9 cellular contexts compared by ENCODE assay signal in the genomic region with DNA sequence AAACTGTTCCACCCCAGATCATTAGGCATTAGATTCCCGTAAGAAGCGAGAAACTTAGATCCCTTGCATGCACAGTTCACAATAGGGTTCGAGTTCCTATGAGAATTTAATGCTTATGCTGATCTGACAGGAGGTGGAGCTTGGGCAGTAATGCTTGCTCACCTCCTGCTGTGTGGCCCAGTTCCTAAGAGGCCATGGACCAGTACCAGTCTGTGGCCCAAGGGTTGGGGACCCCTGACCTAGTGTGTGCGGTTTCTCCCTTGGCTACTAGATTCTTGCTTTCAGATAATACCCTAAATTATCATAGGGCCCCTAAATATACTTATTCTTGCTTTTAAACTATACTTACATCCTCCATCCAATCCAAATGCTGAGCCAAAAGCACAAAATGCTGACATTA. TPM values are rescaled to one million over a fixed set of nuclear protein-coding genes. Genes with fewer than 3 reads are reported as not detected.
DNase-seq lines count a peak whose midpoint lies in the region; ATAC-seq, FAIRE-seq and TF ChIP-seq lines count a peak whose summit lies in the region.
"Had no signal": no experiment of that assay in that cellular context is flagged by ENCODE, and none has a peak within 500 bp of the region (broad histone marks: within the 10 kb centered on the region; RNA-seq: fewer than 3 reads in every experiment).

No MANE protein-coding gene starts in this region.

- intact Hi-C loops in lower leg skin (cut with DNase I; ENCODE audit: low total_unique reads), result loop anchor here (10.0 kb wide), 1 partner anchor 70 kb away; the partner anchor contains the start of gene ATF6B

- no peaks in the 10 kb centered on the region for H3K27me3 ChIP-seq in neural cell (ENCODE audit: insufficient read depth, low read depth, low read length)

- ATAC-seq in A549 (no peak), GM21717 (IDR thresholded peaks at IDR 0.05; ENCODE audit: unreplicated experiment) (no peak)
- ATAC-seq in central memory CD8-positive, alpha-beta T cell (replicated peaks; ENCODE audit: extremely low read depth, poor library complexity, severe bottlenecking), result no peak

- H3K4me2 ChIP-seq in A549 (peak overlapping the region; percentile 91; the same call in 2 of the 3 replicates), neural cell (ENCODE audit: low read length) (peak overlapping the region; percentile 96)

- H3K9me3 ChIP-seq in A549, result no peaks in the 10 kb centered on the region
- H3K9me3 ChIP-seq in neural cell (ENCODE audit: low read length), result no peaks in the 10 kb centered on the region

- WGBS in A549 (ENCODE audit: missing lambda C conversion rate), result 85% methylated on average over 4 of the region's 4 CpGs
- WGBS in lower leg skin, 2 donors, result 96 to 98% methylated on average over 4 of the region's 4 CpGs

- H3K27ac ChIP-seq in A549 (peak overlapping the region in 1 of 2 experiments; percentile 92; a peak in 3 of 6 replicates), neural cell (ENCODE audit: low read length) (peak overlapping the region; percentile 100)

- no peaks in the 10 kb centered on the region for H3K36me3 ChIP-seq in neural cell (ENCODE audit: insufficient read depth, low read length)

- CTCF ChIA-PET in A549 (lab: Yijun Ruan, JAX), result interaction anchor here (0.7 to 2.2 kb wide), 3 partner anchors 12 to 76 kb away, joined by 6 to 17 read pairs (median 8); no protein-coding TSS in a partner anchor

- H2AFZ ChIP-seq in neural cell (ENCODE audit: low read depth, low read length), result no peak overlapping the region

- H3K79me2 ChIP-seq in neural cell (replicated peaks; ENCODE audit: insufficient read depth, low read length), result peaks cover 11% of the 10 kb centered on the region

- no peaks in the 10 kb centered on the region for H3K9me3 Mint-ChIP-seq in central memory CD8-positive, alpha-beta T cell

- peaks cover 5% of the 10 kb centered on the region for H3F3A ChIP-seq in neural cell (ENCODE audit: insufficient read depth, low read length, poor library complexity, severe bottlenecking)

- no peaks in the 10 kb centered on the region for H3K9me2 ChIP-seq in neural cell (ENCODE audit: insufficient read depth, low read length)

- no peak overlapping the region for H3K27ac Mint-ChIP-seq in central memory CD8-positive, alpha-beta T cell (ENCODE audit: low read depth)

- no peaks in the 10 kb centered on the region for H3K27me3 Mint-ChIP-seq in central memory CD8-positive, alpha-beta T cell

- no peak for FAIRE-seq in A549 (lab: Jason Lieb, UNC)

- peaks cover 62% of the 10 kb centered on the region for H3K4me1 Mint-ChIP-seq in central memory CD8-positive, alpha-beta T cell

- peaks cover 29% of the 10 kb centered on the region for H3K4me1 ChIP-seq in A549

- TF ChIP-seq CTCF in A549 (IDR thresholded peaks at IDR 0.05) (no peak), neural cell (IDR thresholded peaks at IDR 0.05; ENCODE audit: poor library complexity, severe bottlenecking) (no peak), lower leg skin (IDR thresholded peaks at IDR 0.05) (no peak)

- H3K4me3 ChIP-seq in A549 (no peak overlapping the region), neural cell (ENCODE audit: low read length) (peak overlapping the region; percentile 82), lower leg skin (ENCODE audit: low read depth, poor library complexity, severe bottlenecking) (no peak overlapping the region)
- peak overlapping the region; percentile 98; the same call in 1 of the 2 replicates for H3K4me3 ChIP-seq in Jurkat, Clone E6-1 (ENCODE audit: low read length)

- no peaks in the 10 kb centered on the region for H4K20me1 ChIP-seq in neural cell (ENCODE audit: insufficient read depth)

- no peak for TF ChIP-seq RAD21 in A549 (conservative IDR thresholded peaks at IDR 0.05 in 1 of 2, IDR thresholded peaks at IDR 0.05 in 1 of 2)
- no peak for TF ChIP-seq RAD21 in neural cell (conservative IDR thresholded peaks at IDR 0.05)

- peaks cover 26% of the 10 kb centered on the region for H3K36me3 Mint-ChIP-seq in central memory CD8-positive, alpha-beta T cell (ENCODE audit: insufficient read depth)

- peak overlapping the region; percentile 98 for H3K4me3 Mint-ChIP-seq in central memory CD8-positive, alpha-beta T cell

- no peak for DNase-seq in A549 (ENCODE audit: low read depth in 1 of 2, low spot score in 1 of 2)
- DNase-seq in Jurkat, Clone E6-1 (ENCODE audit: low read depth, low spot score), result no peak
- DNase-seq in central memory CD8-positive, alpha-beta T cell (ENCODE audit: low spot score in 2 of 2), result no peak
- DNase-seq in medulla oblongata (ENCODE audit: extremely low spot score), result no peak
- DNase-seq in lower leg skin (ENCODE audit: low spot score in 2 of 2), result no peak
- no peak for DNase-seq in GF-D8 (lab: John Stamatoyannopoulos, UW)
- DNase-seq: NCI-H2171 had no signal

- peak overlapping the region; percentile 100 for H3K9ac ChIP-seq in neural cell (ENCODE audit: low read length)

- TF ChIP-seq POLR2A in A549 (IDR thresholded peaks at IDR 0.05; ENCODE audit: low read length) (no peak), lower leg skin (IDR thresholded peaks at IDR 0.05) (no peak)

- TF ChIP-seq EP300 in A549 (IDR thresholded peaks at IDR 0.05), result no peak
- TF ChIP-seq EP300 in neural cell (conservative IDR thresholded peaks at IDR 0.05; ENCODE audit: poor library complexity, severe bottlenecking), result no peak

- POLR2A ChIA-PET in A549 (lab: Yijun Ruan, JAX), result interaction anchor here (0.5 kb wide), 1 partner anchor 600 kb away, joined by 3 read pairs; no protein-coding TSS in a partner anchor

TF ChIP-seq in A549, 52 proteins besides CTCF, POLR2A, EP300 and RAD21 (continues in another document):
- TF ChIP-seq CBX8 (IDR thresholded peaks at IDR 0.05) (no peak), TFCP2L1 (CRISPR knock-in tag; IDR thresholded peaks at IDR 0.05) (no peak)

TF ChIP-seq in neural cell, 6 proteins besides CTCF, POLR2A, EP300 and RAD21 (continues in another document):
- TF ChIP-seq MXI1 (conservative IDR thresholded peaks at IDR 0.05; ENCODE audit: poor library complexity, severe bottlenecking) (no peak), POLR2AphosphoS5 (IDR thresholded peaks at IDR 0.05) (no peak), TAF1 (IDR thresholded peaks at IDR 0.05; ENCODE audit: low read depth) (no peak)

RNA-seq across cellular contexts. Expression of gene GPSM3, which starts 1.9 kb away (rescaled TPM):
- polyA plus RNA-seq in A549 (2011; rRNA removed) (0.15 and 0.36 TPM in 2 replicates), A549 (2017; fragmentation: RNase III; extraction: RNeasy Plus Mini Kit Qiagen cat#74134 plus additional on column Dnase treatment) (0.19 to 0.30 TPM (median 0.22 TPM) in 3 replicates), neural cell (0.88 and 1.2 TPM in 2 replicates)
- 0.34 and 0.66 TPM in 2 replicates for polyA plus RNA-seq in A549 (2012; cell fraction: cytosol; rRNA removed)
- polyA plus RNA-seq in A549 (2012; cell fraction: nucleus; rRNA removed), result 0.74 and 0.87 TPM in 2 replicates
- polyA minus RNA-seq in A549 (2011; rRNA and poly(A)+ RNA removed), result 0.19 and 0.29 TPM in 2 replicates
- 103 TPM for polyA plus RNA-seq in Jurkat, Clone E6-1 (2012; ENCODE audit: insufficient read depth, insufficient read length)
- polyA minus RNA-seq in neural cell, result not detected in 2 replicates
- 1 to 10 TPM in 3 of 4 donors, under 1 TPM in 1; 0.69 to 7.5 (median 4.3) TPM for total RNA-seq in lower leg skin

RNA-seq across cellular contexts. Expression of gene PBX2, which starts 4.4 kb away (rescaled TPM):
- polyA plus RNA-seq in A549 (2011; rRNA removed), result 27.0 and 27.4 TPM in 2 replicates
- polyA plus RNA-seq in A549 (2012; cell fraction: cytosol; rRNA removed), result 27.1 and 31.5 TPM in 2 replicates
- 44.7 and 49.7 TPM in 2 replicates for polyA plus RNA-seq in A549 (2012; cell fraction: nucleus; rRNA removed)
- 24.8 to 32.5 TPM (median 30.8 TPM) in 3 replicates for polyA plus RNA-seq in A549 (2017; fragmentation: RNase III; extraction: RNeasy Plus Mini Kit Qiagen cat#74134 plus additional on column Dnase treatment)
- polyA minus RNA-seq in A549 (2011; rRNA and poly(A)+ RNA removed), result 20.5 and 22.7 TPM in 2 replicates
- 79.8 TPM for polyA plus RNA-seq in Jurkat, Clone E6-1 (2012; ENCODE audit: insufficient read depth, insufficient read length)
- 53.2 and 78.7 TPM in 2 replicates for polyA plus RNA-seq in neural cell
- 83.3 and 91.3 TPM in 2 replicates for polyA minus RNA-seq in neural cell
- total RNA-seq in lower leg skin, result 10 to 100 TPM; 49.2 to 63.9 (median 55.8) TPM

RNA-seq across cellular contexts. Expression of gene AGER, which starts 10.3 kb away (rescaled TPM):
- polyA plus RNA-seq in A549 (2011; rRNA removed), result 1.4 and 1.6 TPM in 2 replicates
- polyA plus RNA-seq in A549 (2012; cell fraction: cytosol; rRNA removed), result 1.4 and 1.7 TPM in 2 replicates
- 12.0 and 13.3 TPM in 2 replicates for polyA plus RNA-seq in A549 (2012; cell fraction: nucleus; rRNA removed)
- 1.4 to 2.4 TPM (median 2.1 TPM) in 3 replicates for polyA plus RNA-seq in A549 (2017; fragmentation: RNase III; extraction: RNeasy Plus Mini Kit Qiagen cat#74134 plus additional on column Dnase treatment)
- polyA minus RNA-seq in A549 (2011; rRNA and poly(A)+ RNA removed), result 0.54 and 0.62 TPM in 2 replicates
- 18.3 TPM for polyA plus RNA-seq in Jurkat, Clone E6-1 (2012; ENCODE audit: insufficient read depth, insufficient read length)
- 7.2 and 7.5 TPM in 2 replicates for polyA plus RNA-seq in neural cell
- polyA minus RNA-seq in neural cell, result 0.49 and 1.0 TPM in 2 replicates
- 1 to 10 TPM in 3 of 4 donors, under 1 TPM in 1; 0.56 to 4.1 (median 2.3) TPM for total RNA-seq in lower leg skin

RNA-seq across cellular contexts. Expression of gene RNF5, which starts 16.2 kb away (rescaled TPM):
- 49.1 and 54.1 TPM in 2 replicates for polyA plus RNA-seq in A549 (2011; rRNA removed)
- 43.5 and 54.8 TPM in 2 replicates for polyA plus RNA-seq in A549 (2012; cell fraction: cytosol; rRNA removed)
- polyA plus RNA-seq in A549 (2012; cell fraction: nucleus; rRNA removed), result 24.8 and 27.2 TPM in 2 replicates
- 46.2 to 64.1 TPM (median 62.7 TPM) in 3 replicates for polyA plus RNA-seq in A549 (2017; fragmentation: RNase III; extraction: RNeasy Plus Mini Kit Qiagen cat#74134 plus additional on column Dnase treatment)
- polyA minus RNA-seq in A549 (2011; rRNA and poly(A)+ RNA removed), result 26.5 and 26.8 TPM in 2 replicates
- polyA plus RNA-seq in Jurkat, Clone E6-1 (2012; ENCODE audit: insufficient read depth, insufficient read length), result 112 TPM
- 342 and 369 TPM in 2 replicates for polyA plus RNA-seq in neural cell
- 130 and 154 TPM in 2 replicates for polyA minus RNA-seq in neural cell
- total RNA-seq in lower leg skin, result 10 to 100 TPM; 52.4 to 75.3 (median 56.8) TPM

RNA-seq across cellular contexts. Expression of gene AGPAT1, which starts 18.5 kb away (rescaled TPM):
- polyA plus RNA-seq in A549 (2011; rRNA removed) (40.6 and 50.0 TPM in 2 replicates), A549 (2017; fragmentation: RNase III; extraction: RNeasy Plus Mini Kit Qiagen cat#74134 plus additional on column Dnase treatment) (28.7 to 30.0 TPM (median 29.4 TPM) in 3 replicates), neural cell (24.7 and 28.4 TPM in 2 replicates)
- polyA plus RNA-seq in A549 (2012; cell fraction: cytosol; rRNA removed), result 47.2 and 63.8 TPM in 2 replicates
- 51.0 and 53.0 TPM in 2 replicates for polyA plus RNA-seq in A549 (2012; cell fraction: nucleus; rRNA removed)
- 85.6 and 105 TPM in 2 replicates for polyA minus RNA-seq in A549 (2011; rRNA and poly(A)+ RNA removed)
- polyA plus RNA-seq in Jurkat, Clone E6-1 (2012; ENCODE audit: insufficient read depth, insufficient read length), result 57.3 TPM
- polyA minus RNA-seq in neural cell, result 25.1 and 29.4 TPM in 2 replicates
- total RNA-seq in lower leg skin, result 10 to 100 TPM; 18.8 to 53.2 (median 28.0) TPM

Comparison
In these comparisons a context has a peak if more than half of its experiments do, and no peak if none do; other contexts are left out.
1. H3K4me3 ChIP-seq: peak in Jurkat, Clone E6-1 (single experiment) and neural cell (single experiment); none in A549 (single experiment) and lower leg skin (single experiment).